Comparison of ENCODE assay signal across 21 cellular contexts in the genomic region with DNA sequence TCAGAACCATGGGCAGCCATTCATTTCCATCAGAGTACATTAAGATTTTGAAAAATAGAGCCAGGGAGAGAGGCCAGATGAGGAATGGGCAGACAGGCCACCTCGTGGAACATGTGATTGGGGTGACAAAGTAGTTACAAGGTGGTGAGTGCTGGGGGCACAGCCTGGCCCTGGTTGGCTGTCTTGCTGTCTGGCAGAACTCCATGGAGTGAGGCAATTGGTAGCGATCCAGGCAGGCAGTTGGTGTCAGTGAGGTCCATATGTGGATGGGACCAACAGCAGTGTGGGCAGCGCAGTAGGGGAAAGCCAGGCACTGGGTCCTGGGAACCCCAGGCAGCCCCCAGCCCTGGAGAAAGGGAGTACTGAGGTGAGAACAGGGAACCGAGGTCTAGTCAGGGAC.
"Had no signal": no experiment of that assay in that cellular context is flagged by ENCODE, and none has a peak within 500 bp of the region (broad histone marks: within the 10 kb centered on the region; RNA-seq: fewer than 3 reads in every experiment).

No MANE protein-coding gene starts in this region.

- H3K4me1 ChIP-seq: gastroesophageal sphincter, left ventricle myocardium inferior, testis, upper lobe of right lung, vagina had no signal

- H3K9me3 Mint-ChIP-seq: stimulated activated naive B cell treated with anti-CD40 and anti-IgM and Interleukin-4, amounts not matched to agents 10 μg/mL and 1 μg/mL and 100 μg/mL, for 72 hours had no signal

- H3K9me3 ChIP-seq: esophagus squamous epithelium, gastroesophageal sphincter, left ventricle myocardium inferior, testis, tibial nerve, upper lobe of right lung, vagina had no signal

- H3K27me3 Mint-ChIP-seq: naive thymus-derived CD4-positive, alpha-beta T cell; stimulated activated naive B cell treated with anti-CD40 and anti-IgM and Interleukin-4, amounts not matched to agents 10 μg/mL and 1 μg/mL and 100 μg/mL, for 72 hours; stimulated activated naive CD8-positive, alpha-beta T cell treated with anti-CD3 and anti-CD28 coated beads, Interleukin-15, amount 100 ng/mL, for 72 hours had no signal

- H3K4me3 Mint-ChIP-seq: immature natural killer cell; naive thymus-derived CD4-positive, alpha-beta T cell; nephron progenitor cell; stimulated activated naive B cell treated with anti-CD40 and anti-IgM and Interleukin-4, amounts not matched to agents 10 μg/mL and 1 μg/mL and 100 μg/mL, for 72 hours; stimulated activated naive CD8-positive, alpha-beta T cell treated with anti-CD3 and anti-CD28 coated beads, Interleukin-15, amount 100 ng/mL, for 72 hours had no signal

- H3K27me3 ChIP-seq: esophagus squamous epithelium, gastroesophageal sphincter, testis, tibial nerve, upper lobe of right lung, vagina had no signal

- H3K27ac Mint-ChIP-seq: immature natural killer cell; nephron progenitor cell; stimulated activated naive B cell treated with anti-CD40 and anti-IgM and Interleukin-4, amounts not matched to agents 10 μg/mL and 1 μg/mL and 100 μg/mL, for 72 hours had no signal

- H3K36me3 Mint-ChIP-seq: stimulated activated naive B cell treated with anti-CD40 and anti-IgM and Interleukin-4, amounts not matched to agents 10 μg/mL and 1 μg/mL and 100 μg/mL, for 72 hours had no signal

- H3K4me3 ChIP-seq: esophagus squamous epithelium, gastroesophageal sphincter, left ventricle myocardium inferior, lung, skin epidermis, testis, tibial nerve, upper lobe of right lung, vagina had no signal

- H3K27ac ChIP-seq: esophagus squamous epithelium, gastroesophageal sphincter, left ventricle myocardium inferior, skin epidermis, testis, tibial nerve, upper lobe of right lung, vagina had no signal

- H3K36me3 ChIP-seq: esophagus squamous epithelium, gastroesophageal sphincter, left ventricle myocardium inferior, tibial nerve, upper lobe of right lung, vagina had no signal

- DNase-seq: dermis blood vessel endothelial cell; esophagus squamous epithelium; foreskin fibroblast; glutamatergic neuron; immature natural killer cell; left ventricle myocardium inferior; mesendoderm; naive thymus-derived CD4-positive, alpha-beta T cell; nephron progenitor cell; posterior cingulate gyrus; stimulated activated CD4-positive, alpha-beta T cell treated with anti-CD3 and anti-CD28 coated beads, Interleukin-2, amount 100 ng/mL, for 24 hours; stimulated activated CD4-positive, alpha-beta T cell treated with anti-CD3 and anti-CD28 coated beads, Interleukin-4, amount 100 ng/mL, for 4 hours; stimulated activated naive B cell treated with anti-CD40 and anti-IgM and Interleukin-4, amounts not matched to agents 10 μg/mL and 1 μg/mL and 100 μg/mL, for 72 hours; stimulated activated naive CD8-positive, alpha-beta T cell treated with anti-CD3 and anti-CD28 coated beads, Interleukin-15, amount 100 ng/mL, for 72 hours; testis; upper lobe of right lung had no signal
